In the genomic region with DNA sequence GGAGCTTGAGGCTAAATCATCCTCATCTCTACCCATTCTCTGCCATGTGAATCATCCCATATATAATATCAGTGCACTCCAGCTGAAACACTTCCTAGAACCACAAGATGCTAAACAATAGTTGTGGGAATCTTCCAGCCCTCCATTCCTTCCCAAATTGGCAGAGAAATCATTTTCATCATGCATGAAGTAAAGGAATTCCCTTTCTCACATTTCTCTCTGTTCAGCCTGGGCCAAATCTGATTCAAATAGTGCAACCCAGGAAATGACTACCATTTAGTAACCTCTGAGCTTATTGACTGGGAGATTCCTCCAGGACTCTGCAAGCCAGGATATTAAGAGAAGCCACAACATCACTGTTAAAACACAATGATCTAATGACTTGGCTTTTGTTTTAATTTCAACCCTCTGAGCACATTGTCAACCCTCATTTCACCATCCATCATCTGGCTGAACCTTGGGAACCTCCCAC, we compare ENCODE assay signal across 14 cellular contexts.
DNase-seq lines count a peak whose midpoint lies in the region; ATAC-seq and TF ChIP-seq lines count a peak whose summit lies in the region.
"Had no signal": no experiment of that assay in that cellular context is flagged by ENCODE, and none has a peak within 500 bp of the region (broad histone marks: within the 10 kb centered on the region; RNA-seq: fewer than 3 reads in every experiment).

No MANE protein-coding gene starts in this region.

- H3K4me2 ChIP-seq in GM23248 (ENCODE audit: unreplicated experiment), result peak overlapping the region; percentile 38
- H3K4me2 ChIP-seq: PC-9 had no signal

- H3K27me3 ChIP-seq in ACC112 (ENCODE audit: insufficient read depth, low read length) (no peaks in the 10 kb centered on the region), GM23248 (replicated peaks; ENCODE audit: insufficient read depth) (no peaks in the 10 kb centered on the region), gastrocnemius medialis (no peaks in the 10 kb centered on the region)
- H3K27me3 ChIP-seq: uterus had no signal

- no peak overlapping the region for H3K9ac ChIP-seq in GM23248

- H3K79me2 ChIP-seq in ACC112 (ENCODE audit: control insufficient read depth, insufficient read depth, low read length, unreplicated experiment), result no peaks in the 10 kb centered on the region
- no peaks in the 10 kb centered on the region for H3K79me2 ChIP-seq in GM23248 (ENCODE audit: insufficient read depth)

- H2AFZ ChIP-seq in ACC112 (ENCODE audit: low read length, unreplicated experiment) (no peak overlapping the region), GM23248 (no peak overlapping the region)
- H2AFZ ChIP-seq: PC-9 had no signal

- intact Hi-C loops in CD14-positive monocyte (cut with micrococcal nuclease), result no loop called here
- intact Hi-C loops in gastrocnemius medialis (cut with DNase I; ENCODE audit: low total_unique reads), result no loop called here

- peaks cover 27% of the 10 kb centered on the region for H3F3A ChIP-seq in GM23248 (ENCODE audit: insufficient read depth)

- TF ChIP-seq POLR2A in gastrocnemius medialis (IDR thresholded peaks at IDR 0.05), result no peak

- H3K4me1 ChIP-seq in ACC112 (ENCODE audit: control insufficient read depth, insufficient read depth, low read length, unreplicated experiment), result peaks cover 11% of the 10 kb centered on the region
- H3K4me1 ChIP-seq in GM23248 (ENCODE audit: insufficient read depth), result peaks cover 18% of the 10 kb centered on the region
- no peaks in the 10 kb centered on the region for H3K4me1 ChIP-seq in gastrocnemius medialis
- H3K4me1 ChIP-seq: uterus had no signal

- no peaks in the 10 kb centered on the region for H4K20me1 ChIP-seq in GM23248 (ENCODE audit: insufficient read depth)

- H3K27me3 Mint-ChIP-seq in immature natural killer cell (ENCODE audit: low read depth in 3 of 3) (no peaks in the 10 kb centered on the region), CD14-positive monocyte (ENCODE audit: low read depth in 3 of 3) (peaks cover 0 to 3% (median 3%) of the 10 kb centered on the region in 3 donors)
- H3K27me3 Mint-ChIP-seq: effector memory CD8-positive, alpha-beta T cell had no signal

- H3K4me1 Mint-ChIP-seq in immature natural killer cell (peaks cover 28 to 52% of the 10 kb centered on the region in 2 donors), CD14-positive monocyte (peaks cover 6% of the 10 kb centered on the region)

- H3K9me3 ChIP-seq in GM23248 (ENCODE audit: low read depth), result no peaks in the 10 kb centered on the region
- no peaks in the 10 kb centered on the region for H3K9me3 ChIP-seq in gastrocnemius medialis
- H3K9me3 ChIP-seq: uterus had no signal

- DNase-seq in GM23248, result peak; percentile 94
- DNase-seq in astrocyte of the hippocampus (ENCODE audit: low read depth, low spot score), result peak; percentile 85
- DNase-seq in immature natural killer cell, result no peak
- DNase-seq in left lobe of liver (ENCODE audit: low spot score), result no peak
- DNase-seq in CD14-positive monocyte (ENCODE audit: low spot score), result no peak
- no peak for DNase-seq in gastrocnemius medialis
- DNase-seq: activated gamma-delta T cell treated with Interleukin-2 at 50 U/mL for 16 hours; effector memory CD8-positive, alpha-beta T cell; left colon; NCI-H2029; PC-9; uterus had no signal

- no peak overlapping the region for H3K4me3 ChIP-seq in ACC112 (ENCODE audit: low read depth, low read length)
- H3K4me3 ChIP-seq in GM23248, result no peak overlapping the region
- no peak overlapping the region for H3K4me3 ChIP-seq in gastrocnemius medialis
- H3K4me3 ChIP-seq: PC-9, uterus had no signal

- no peak for ATAC-seq in HG02623 (IDR thresholded peaks at IDR 0.05; ENCODE audit: unreplicated experiment)
- no peak for ATAC-seq in left lobe of liver
- no peak for ATAC-seq in gastrocnemius medialis
- ATAC-seq: effector memory CD8-positive, alpha-beta T cell; left colon had no signal

- H3K9me3 Mint-ChIP-seq in immature natural killer cell (no peaks in the 10 kb centered on the region), CD14-positive monocyte (peaks cover 0 to 3% (median 0%) of the 10 kb centered on the region in 7 donors)
- H3K9me3 Mint-ChIP-seq: effector memory CD8-positive, alpha-beta T cell had no signal

- H3K4me3 Mint-ChIP-seq in immature natural killer cell (no peak overlapping the region), CD14-positive monocyte (no peak overlapping the region)
- H3K4me3 Mint-ChIP-seq: effector memory CD8-positive, alpha-beta T cell had no signal

- in situ Hi-C loops in GM23248 (cut with MboI) (no loop called here), gastrocnemius medialis (cut with MboI; ENCODE audit: low sequenced_read_pairs in 4 of 4) (no loop called here)

- no peaks in the 10 kb centered on the region for H3K9me2 ChIP-seq in GM23248 (ENCODE audit: insufficient read depth)

- H3K27ac ChIP-seq in ACC112 (ENCODE audit: low read depth, low read length) (peak overlapping the region; percentile 33), GM23248 (peak overlapping the region; percentile 67), gastrocnemius medialis (no peak overlapping the region)
- H3K27ac ChIP-seq: PC-9, uterus had no signal

- peak overlapping the region in 5 of 6 donors; percentile 42 to 82 (median 64) for H3K27ac Mint-ChIP-seq in immature natural killer cell
- H3K27ac Mint-ChIP-seq in CD14-positive monocyte, result peak overlapping the region in 3 of 7 donors; percentile 5 to 22 (median 17)

- TF ChIP-seq CTCF in CD14-positive monocyte (IDR thresholded peaks at IDR 0.05) (no peak), gastrocnemius medialis (IDR thresholded peaks at IDR 0.05 in 4 of 5, conservative IDR thresholded peaks at IDR 0.05 in 1 of 5) (no peak)

- H3K36me3 Mint-ChIP-seq in immature natural killer cell (peaks cover 14 to 16% (median 16%) of the 10 kb centered on the region in 3 donors), CD14-positive monocyte (peaks cover 20 to 22% of the 10 kb centered on the region in 2 donors)

- H3K36me3 ChIP-seq in ACC112 (ENCODE audit: insufficient read depth, low read length), result peaks cover 11% of the 10 kb centered on the region
- H3K36me3 ChIP-seq in GM23248 (ENCODE audit: low read depth), result no peaks in the 10 kb centered on the region
- H3K36me3 ChIP-seq in gastrocnemius medialis, result peaks cover 0 to 12% of the 10 kb centered on the region in 2 donors
- H3K36me3 ChIP-seq: uterus had no signal

Comparison
In these comparisons a context has a peak if more than half of its experiments do, and no peak if none do; other contexts are left out.
1. H3K27ac ChIP-seq: peak in ACC112 (single experiment) and GM23248 (single experiment); none in gastrocnemius medialis (0 of 4).
2. DNase-seq: peak in GM23248 (single experiment) and astrocyte of the hippocampus (single experiment); none in immature natural killer cell (0 of 3), left lobe of liver (single experiment), CD14-positive monocyte (single experiment) and gastrocnemius medialis (0 of 2).